ENCODE assay signal across 9 cellular contexts in the genomic region with DNA sequence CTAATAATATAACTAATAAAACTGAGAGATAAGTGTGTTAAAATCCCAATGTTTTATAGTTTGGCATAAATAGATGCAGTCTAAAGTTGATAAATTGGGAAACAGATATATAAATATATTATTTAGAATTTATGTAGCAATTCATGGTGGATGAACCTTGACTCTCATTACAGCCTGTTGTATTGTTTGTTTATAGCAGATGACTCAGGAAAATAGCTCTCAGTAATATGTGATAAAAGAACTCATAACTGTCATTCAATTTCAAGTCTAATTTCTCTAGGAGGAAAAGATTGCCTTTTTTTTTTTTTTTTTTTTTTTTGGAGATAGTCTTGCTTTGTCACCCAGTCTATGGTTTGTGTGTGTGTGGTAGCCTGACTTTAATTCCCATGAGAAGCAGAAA.
"Had no signal": no experiment of that assay in that cellular context is flagged by ENCODE, and none has a peak within 500 bp of the region (broad histone marks: within the 10 kb centered on the region; RNA-seq: fewer than 3 reads in every experiment).

No MANE protein-coding gene starts in this region.

- H3K4me2 ChIP-seq: GM23338 had no signal

- ATAC-seq: GM23338, K562 had no signal

- H3K4me3 ChIP-seq: GM23338, K562 had no signal

- DNase-seq: H9, HCEC 1CT, IMR-90, KG1 had no signal

- FAIRE-seq: H1, H54, HTR-8/SVneo, K562 had no signal

- H2AFZ ChIP-seq: GM23338 had no signal
